In genomic region chr17:62807812-62808575, GRCh38 we compare ENCODE assay signal across 8 cellular contexts. TPM values are rescaled to one million over a fixed set of nuclear protein-coding genes. Genes with fewer than 3 reads are reported as not detected.
A peak's percentile ranks its signal among the peaks of the same experiment; 100 is the strongest.
DNase-seq lines count a peak whose midpoint lies in the region; ATAC-seq lines count a peak whose summit lies in the region.

Gene MARCHF10 (minus strand): TSS chr17:62808314. CDS start chr17:62801735, 6,579 bp downstream.

- DNase-seq in DMS153 treated with DMSO at 0.1 percent for 48 hours (lab: John Stamatoyannopoulos, UW; ENCODE audit: unreplicated experiment) (peak; percentile 52), NCI-H146 (lab: John Stamatoyannopoulos, UW) (peak; percentile 84), iPS-NIHi11 (ENCODE audit: low spot score) (peak; percentile 93), NCI-H1694 treated with DMSO at 0.1 percent for 48 hours (lab: John Stamatoyannopoulos, UW) (no peak)
- DNase-seq in activated T-helper 9 cell treated with anti-CD3 and anti-CD28 coated beads, Interleukin-2, amount 50 U/mL, for 16 hours (ENCODE audit: low read depth) = peak; percentile 8
- DNase-seq in stimulated activated CD8-positive, alpha-beta memory T cell treated with anti-CD3 and anti-CD28 coated beads, Interleukin-15, amount 100 ng/mL, for 4 hours (ENCODE audit: low read depth in 2 of 2) = peak; percentile 42 to 46

- ATAC-seq in GM21825 (IDR thresholded peaks at IDR 0.05; ENCODE audit: unreplicated experiment) (no peak), esophagus mucosa (no peak)

RNA-seq across cellular contexts. Expression of gene MARCHF10, which starts in this region (rescaled TPM):
- not detected for total RNA-seq in esophagus mucosa
